ENCODE assay signal across 27 cellular contexts in the genomic region with DNA sequence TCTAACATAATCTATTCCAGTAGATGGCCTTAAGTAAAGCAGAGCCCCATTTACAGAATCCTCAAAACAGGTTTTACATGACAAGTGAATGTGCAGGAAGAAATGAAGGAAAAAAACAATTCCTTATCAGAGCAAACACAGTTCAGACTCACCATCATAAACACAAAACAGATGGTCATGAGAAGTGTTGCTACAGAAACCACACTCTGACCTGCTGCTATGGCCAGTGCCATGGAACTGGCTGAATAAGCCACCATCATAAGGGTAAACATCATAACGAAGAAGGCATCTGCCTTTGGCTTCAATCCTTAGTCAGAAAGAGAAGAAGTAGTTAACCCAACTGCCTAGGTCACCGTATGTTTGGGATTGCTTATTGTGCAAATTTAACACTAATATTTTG.
DNase-seq lines count a peak whose midpoint lies in the region; ATAC-seq and TF ChIP-seq lines count a peak whose summit lies in the region.
"Had no signal": no experiment of that assay in that cellular context is flagged by ENCODE, and none has a peak within 500 bp of the region (broad histone marks: within the 10 kb centered on the region; RNA-seq: fewer than 3 reads in every experiment).

No MANE protein-coding gene starts in this region.

- no peaks in the 10 kb centered on the region for H3K9me3 ChIP-seq in GM23248 (ENCODE audit: low read depth)
- no peaks in the 10 kb centered on the region for H3K9me3 ChIP-seq in mesenchymal stem cell (ENCODE audit: control insufficient read depth, low read length)
- no peaks in the 10 kb centered on the region for H3K9me3 ChIP-seq in transverse colon
- H3K9me3 ChIP-seq: colonic mucosa had no signal

- H2AFZ ChIP-seq in GM23248 (no peak overlapping the region), mesenchymal stem cell (ENCODE audit: low read depth, low read length) (no peak overlapping the region)

- intact Hi-C loops in transverse colon (cut with DNase I; ENCODE audit: low total_unique reads) = no loop called here

- 34 to 53% methylated on average over 2 of the region's 2 CpGs for WGBS in GM23248 (ENCODE audit: low coverage in 1 of 2, low lambda C conversion rate in 2 of 2, missing lambda C conversion rate in 2 of 2), 2 experiments
- WGBS in mesenchymal stem cell = 57% methylated on average over 1 of the region's 2 CpGs
- 52 to 56% methylated on average over 2 of the region's 2 CpGs for WGBS in transverse colon (ENCODE audit: low coverage in 1 of 2), 2 donors

- no peak overlapping the region for H4K8ac ChIP-seq in mesenchymal stem cell (ENCODE audit: low read length)

- H3K79me2 ChIP-seq in GM23248 (ENCODE audit: insufficient read depth) = no peaks in the 10 kb centered on the region

- H2BK12ac ChIP-seq in mesenchymal stem cell (ENCODE audit: low read length in 2 of 2) = no peak overlapping the region

- no peak overlapping the region for H3K18ac ChIP-seq in mesenchymal stem cell (ENCODE audit: low read depth in 1 of 2, low read length in 2 of 2)

- H3K27ac ChIP-seq in GM23248 (no peak overlapping the region), mesenchymal stem cell (ENCODE audit: low read length, poor library complexity, severe bottlenecking) (no peak overlapping the region), transverse colon (no peak overlapping the region)
- H3K27ac ChIP-seq: colonic mucosa, HL-60, SK-N-MC, VCaP had no signal

- H2BK120ac ChIP-seq in mesenchymal stem cell (ENCODE audit: low read depth, low read length) = no peak overlapping the region

- H3K9me2 ChIP-seq in GM23248 (ENCODE audit: insufficient read depth) = no peaks in the 10 kb centered on the region

- no peak for TF ChIP-seq POLR2A in transverse colon (IDR thresholded peaks at IDR 0.05)

- no peak overlapping the region for H3K14ac ChIP-seq in mesenchymal stem cell (ENCODE audit: low read length in 2 of 2)

- H3K4me2 ChIP-seq in GM23248 (ENCODE audit: unreplicated experiment) (no peak overlapping the region), mesenchymal stem cell (ENCODE audit: low read length, poor library complexity, severe bottlenecking) (no peak overlapping the region)

- no peak overlapping the region for H3K23ac ChIP-seq in mesenchymal stem cell (ENCODE audit: low read length in 2 of 2)

- H3K9ac ChIP-seq in GM23248 (no peak overlapping the region), mesenchymal stem cell (ENCODE audit: low read length) (no peak overlapping the region)

- DNase-seq in AG10803 (ENCODE audit: low read depth) (peak; percentile 34), GM23248 (peak; percentile 40), choroid plexus epithelial cell (ENCODE audit: low read depth) (peak; percentile 27), mesenchymal stem cell (peak; percentile 68), transverse colon (no peak), T-helper 1 cell (no peak)
- DNase-seq: activated CD4-positive, alpha-beta T cell treated with anti-CD3 and anti-CD28 coated beads for 48 hours; activated T-cell treated with anti-CD3 and anti-CD28 coated beads, Interleukin-2, amount 50 U/mL, for 4 hours; amniotic stem cell; CD4-positive, CD25-positive, alpha-beta regulatory T cell; colonic mucosa; effector memory CD4-positive, alpha-beta T cell; GF-D8; NCI-H1048; NCI-H187; NCI-H524 treated with DMSO at 0.1 percent for 48 hours; occipital lobe; retina; RPMI8226; stimulated activated CD4-positive, alpha-beta T cell treated with anti-CD3 and anti-CD28 coated beads, Interleukin-4, amount 100 ng/mL, for 24 hours; stimulated activated naive CD4-positive, alpha-beta T cell; T-helper 17 cell had no signal

- H2BK15ac ChIP-seq in mesenchymal stem cell (ENCODE audit: low read depth, poor library complexity, severe bottlenecking) = no peak overlapping the region

- H4K20me1 ChIP-seq in GM23248 (ENCODE audit: insufficient read depth) = no peaks in the 10 kb centered on the region

- no peaks in the 10 kb centered on the region for H3K79me1 ChIP-seq in mesenchymal stem cell (replicated peaks; ENCODE audit: low read length, poor library complexity, severe bottlenecking)

- H3K27me3 ChIP-seq in GM23248 (replicated peaks; ENCODE audit: insufficient read depth) = no peaks in the 10 kb centered on the region; the same call in 1 of the 2 replicates
- H3K27me3 ChIP-seq in mesenchymal stem cell (ENCODE audit: control insufficient read depth in 1 of 2, insufficient read depth in 1 of 2, low read length in 2 of 2) = no peaks in the 10 kb centered on the region
- H3K27me3 ChIP-seq in transverse colon = no peaks in the 10 kb centered on the region
- H3K27me3 ChIP-seq: colonic mucosa had no signal

- no peak for TF ChIP-seq EP300 in transverse colon (IDR thresholded peaks at IDR 0.05; ENCODE audit: low read depth)

- H3K36me3 ChIP-seq in GM23248 (ENCODE audit: low read depth) (no peaks in the 10 kb centered on the region), mesenchymal stem cell (ENCODE audit: control insufficient read depth in 1 of 2, insufficient read depth in 2 of 2, low read depth in 1 of 2, low read length in 2 of 2) (no peaks in the 10 kb centered on the region), transverse colon (no peaks in the 10 kb centered on the region)
- H3K36me3 ChIP-seq: colonic mucosa had no signal

- no peak overlapping the region for H2BK5ac ChIP-seq in mesenchymal stem cell (ENCODE audit: low read depth, low read length, poor library complexity, severe bottlenecking)

- in situ Hi-C loops in GM23248 (cut with MboI) (no loop called here), transverse colon (cut with MboI; ENCODE audit: low pct_ligation_motif_present in 1 of 4, low pct_unique_long_range_greater_than_20kb in 1 of 4, low sequenced_read_pairs in 3 of 4) (no loop called here)

- no peak overlapping the region for H3K4ac ChIP-seq in mesenchymal stem cell (ENCODE audit: low read depth in 1 of 2, low read length in 2 of 2)

- no peak overlapping the region for H4K91ac ChIP-seq in mesenchymal stem cell (ENCODE audit: low read length)

- H3K4me1 ChIP-seq in GM23248 (ENCODE audit: insufficient read depth) (no peaks in the 10 kb centered on the region), mesenchymal stem cell (ENCODE audit: control insufficient read depth, insufficient read depth, low read depth, low read length) (no peaks in the 10 kb centered on the region), transverse colon (no peaks in the 10 kb centered on the region)
- H3K4me1 ChIP-seq: colonic mucosa had no signal

- H2AK5ac ChIP-seq in mesenchymal stem cell (ENCODE audit: low read length, severe bottlenecking) = no peak overlapping the region

- no peaks in the 10 kb centered on the region for H3F3A ChIP-seq in GM23248 (ENCODE audit: insufficient read depth)

- TF ChIP-seq CTCF in AG10803 (conservative IDR thresholded peaks at IDR 0.05; ENCODE audit: low read length) (no peak), choroid plexus epithelial cell (conservative IDR thresholded peaks at IDR 0.05; ENCODE audit: low read depth, low read length) (no peak), transverse colon (IDR thresholded peaks at IDR 0.05) (no peak)

- no peak overlapping the region for H3K4me3 ChIP-seq in AG10803 (ENCODE audit: low read length)
- H3K4me3 ChIP-seq in GM23248 = no peak overlapping the region
- H3K4me3 ChIP-seq in choroid plexus epithelial cell (ENCODE audit: low read depth, low read length) = no peak overlapping the region
- no peak overlapping the region for H3K4me3 ChIP-seq in mesenchymal stem cell (ENCODE audit: insufficient read depth in 1 of 2, low read depth in 1 of 2, low read length in 2 of 2)
- no peak overlapping the region for H3K4me3 ChIP-seq in transverse colon
- H3K4me3 ChIP-seq: colonic mucosa, SK-N-MC had no signal

- ATAC-seq in HG02938 (IDR thresholded peaks at IDR 0.05; ENCODE audit: unreplicated experiment) (no peak), GM18519 (IDR thresholded peaks at IDR 0.05; ENCODE audit: low FRiP score, unreplicated experiment) (no peak)
- ATAC-seq: activated T-cell treated with anti-CD3 and anti-CD28 coated beads, Interleukin-2, amount 50 U/mL, for 4 hours; T-helper 17 cell had no signal

Comparison
In these comparisons a context has a peak if more than half of its experiments do, and no peak if none do; other contexts are left out.
1. DNase-seq: peak in AG10803 (single experiment), GM23248 (single experiment), choroid plexus epithelial cell (single experiment) and mesenchymal stem cell (single experiment); none in transverse colon (single experiment) and T-helper 1 cell (0 of 5).